27 cellular contexts compared by ENCODE assay signal in the genomic region with DNA sequence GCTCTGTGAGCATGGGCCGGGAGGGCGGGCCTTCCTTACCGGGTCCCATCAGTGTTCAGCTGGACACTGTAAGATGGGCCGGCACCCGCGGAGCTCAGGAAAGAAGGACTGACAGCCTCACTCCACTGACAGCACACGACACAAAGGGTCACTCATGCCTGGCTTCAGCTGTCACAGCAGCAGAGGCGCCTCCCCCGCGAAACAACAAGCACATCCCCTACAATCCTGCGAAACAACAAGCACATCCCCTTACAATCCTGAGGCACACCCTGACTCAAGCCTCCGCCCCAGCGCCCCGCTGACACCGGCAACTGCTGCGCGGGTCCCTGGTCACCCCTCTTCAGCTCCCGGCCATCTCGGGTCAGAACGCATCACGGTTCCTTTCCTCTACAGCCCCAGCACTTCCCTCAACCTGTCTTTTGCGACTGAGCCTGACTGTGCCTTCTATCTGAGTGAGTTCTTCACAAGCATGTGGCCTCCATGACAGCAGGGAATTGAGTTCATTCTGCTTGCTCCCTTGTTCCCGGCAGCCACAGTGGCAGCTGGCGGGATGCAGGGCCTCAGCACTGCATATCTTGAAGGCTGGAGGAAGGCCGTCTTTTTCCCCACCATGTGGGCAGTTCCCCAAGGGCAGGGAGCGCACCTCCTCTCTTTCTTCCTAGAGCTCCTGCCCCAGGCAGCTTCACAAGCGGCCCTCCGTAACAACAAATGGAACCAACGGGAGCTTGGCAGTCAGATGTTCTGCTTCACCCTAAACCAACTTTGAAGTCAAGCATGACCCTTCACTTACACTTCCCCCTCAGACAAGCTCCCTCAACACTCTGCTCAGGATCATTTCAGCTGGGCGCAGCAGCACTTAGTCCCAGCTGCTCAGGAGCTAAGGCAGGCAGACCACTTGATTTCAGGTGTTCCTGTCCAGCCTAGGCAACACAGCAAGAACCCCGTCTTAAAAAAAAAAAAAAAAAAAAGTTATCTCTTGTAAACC. TPM values are rescaled to one million over a fixed set of nuclear protein-coding genes. Genes with fewer than 3 reads are reported as not detected.
DNase-seq lines count a peak whose midpoint lies in the region; TF ChIP-seq lines count a peak whose summit lies in the region.
"Had no signal": no experiment of that assay in that cellular context is flagged by ENCODE, and none has a peak within 500 bp of the region (broad histone marks: within the 10 kb centered on the region; RNA-seq: fewer than 3 reads in every experiment).

No MANE protein-coding gene starts in this region.

- H3K79me2 ChIP-seq in OCI-LY7 (ENCODE audit: insufficient read depth, low read depth, low read length), result no peaks in the 10 kb centered on the region

- H3K27ac ChIP-seq in cingulate gyrus (ENCODE audit: low read depth, low read length) (peak overlapping the region; percentile 93), RWPE1 (no peak overlapping the region), OCI-LY7 (ENCODE audit: low read depth, low read length, poor library complexity, severe bottlenecking) (no peak overlapping the region)
- H3K27ac ChIP-seq: breast epithelium, coronary artery, esophagus muscularis mucosa, right lobe of liver, tibial nerve had no signal

- no peaks in the 10 kb centered on the region for H4K20me1 ChIP-seq in OCI-LY7 (ENCODE audit: insufficient read depth, low read length)

- intact Hi-C loops in OCI-LY7 (cut with micrococcal nuclease; ENCODE audit: unreplicated experiment), result no loop called here

- H2AFZ ChIP-seq in OCI-LY7 (ENCODE audit: low read length), result no peak overlapping the region

- TF ChIP-seq CTCF in RWPE1 (conservative IDR thresholded peaks at IDR 0.05; ENCODE audit: low read depth) (no peak), OCI-LY7 (conservative IDR thresholded peaks at IDR 0.05; ENCODE audit: low read length) (no peak)

- no peaks in the 10 kb centered on the region for H3K9me2 ChIP-seq in OCI-LY7 (ENCODE audit: insufficient read depth, low read length)

- no peaks in the 10 kb centered on the region for H3K9me3 ChIP-seq in OCI-LY7 (ENCODE audit: low read length)
- H3K9me3 ChIP-seq: breast epithelium, esophagus muscularis mucosa, MG63, ovary, right lobe of liver, tibial nerve had no signal

- CTCF ChIA-PET in RWPE1 (lab: Yijun Ruan, JAX) (no interaction called here), OCI-LY7 (lab: Charles Lee; ENCODE audit: unreplicated experiment) (no interaction called here)

- H3K4me3 ChIP-seq in OCI-LY7 (ENCODE audit: low read depth, low read length, poor library complexity, severe bottlenecking), result no peak overlapping the region
- H3K4me3 ChIP-seq: breast epithelium, coronary artery, esophagus muscularis mucosa, MG63, ovary, right lobe of liver, tibial nerve had no signal

- POLR2A ChIA-PET in RWPE1 (lab: Yijun Ruan, JAX; ENCODE audit: low non-redundant PET) (no interaction called here), OCI-LY7 (lab: Charles Lee) (interaction anchor here (0.6 to 0.7 kb wide), 2 partner anchors 127 to 557 kb away, joined by 3 to 5 read pairs; no protein-coding TSS in a partner anchor)

- no peaks in the 10 kb centered on the region for H3K4me1 ChIP-seq in OCI-LY7 (ENCODE audit: insufficient read depth, low read length, poor library complexity, severe bottlenecking)
- H3K4me1 ChIP-seq: breast epithelium, right lobe of liver had no signal

- no peaks in the 10 kb centered on the region for H3K36me3 ChIP-seq in OCI-LY7 (ENCODE audit: insufficient read depth, low read length)
- H3K36me3 ChIP-seq: breast epithelium, esophagus muscularis mucosa, MG63, ovary, right lobe of liver, tibial nerve had no signal

- no TSS peak for BruUV-seq in OCI-LY7 (replicated peaks; lab: Mats Ljungman, UMichigan)

- DNase-seq in DMS79 (lab: John Stamatoyannopoulos, UW) (peak; percentile 89), midbrain (lab: John Stamatoyannopoulos, UW) (peak; percentile 51), retina (peak; percentile 66), NCI-H774 (lab: John Stamatoyannopoulos, UW) (no peak), NCI-H2196 treated with DMSO at 0.1 percent for 48 hours (lab: John Stamatoyannopoulos, UW; ENCODE audit: unreplicated experiment) (no peak), RWPE1 (ENCODE audit: low spot score) (no peak), OCI-LY7 (ENCODE audit: low spot score) (no peak)
- DNase-seq: activated CD4-positive, alpha-beta T cell treated with anti-CD3 and anti-CD28 coated beads for 36 hours; activated CD8-positive, alpha-beta memory T cell treated with anti-CD3 and anti-CD28 coated beads for 24 hours; activated naive CD4-positive, alpha-beta T cell; activated T-cell treated with anti-CD3 and anti-CD28 coated beads, Interleukin-2, amount 50 U/mL, for 24 hours; CD4-positive, CD25-positive, alpha-beta regulatory T cell; KBM-7; kidney; mammary epithelial cell; MG63; NCI-H2107; NCI-H510A; ovary; right lobe of liver; stimulated activated CD4-positive, alpha-beta T cell treated with anti-CD3 and anti-CD28 coated beads, Interleukin-4, amount 100 ng/mL, for 4 hours; stimulated activated naive CD8-positive, alpha-beta T cell treated with anti-CD3 and anti-CD28 coated beads, Interleukin-15, Interleukin-2, amounts not matched to agents 100 U/mL and 50 U/mL, for 24 hours had no signal

- no peak overlapping the region for H3K4me2 ChIP-seq in OCI-LY7 (ENCODE audit: low read length)

RNA-seq across cellular contexts. Expression of a gene that starts 39.6 kb away (rescaled TPM):
- total RNA-seq in OCI-LY7 (2014; rRNA removed; shearing (Covaris generic)), result 0.47 and 1.1 TPM in 2 replicates
- total RNA-seq in OCI-LY7 (2022), result 0.72 and 0.76 TPM in 2 replicates

Comparison
In these comparisons a context has a peak if more than half of its experiments do, and no peak if none do; other contexts are left out.
1. DNase-seq: peak in DMS79 (single experiment), midbrain (single experiment) and retina (single experiment); none in NCI-H774 (single experiment), NCI-H2196 treated with DMSO at 0.1 percent for 48 hours (single experiment), RWPE1 (single experiment) and OCI-LY7 (single experiment).